ENCODE assay signal across 8 cellular contexts in genomic region chr21:36429672-36430546, GRCh38. TPM values are rescaled to one million over a fixed set of nuclear protein-coding genes. Genes with fewer than 3 reads are reported as not detected.
DNase-seq lines count a peak whose midpoint lies in the region; ATAC-seq and TF ChIP-seq lines count a peak whose summit lies in the region.

No MANE protein-coding gene starts in this region.

- no peak overlapping the region for H3K4ac ChIP-seq in mesendoderm (ENCODE audit: low read depth, low read length)

- no peak overlapping the region for H2BK5ac ChIP-seq in mesendoderm (ENCODE audit: low read length)

- no peak overlapping the region for H3K4me2 ChIP-seq in mesendoderm (ENCODE audit: low read length)

- no peak overlapping the region for H2BK15ac ChIP-seq in mesendoderm (replicated peaks; ENCODE audit: low read depth)

- DNase-seq in NB4 (ENCODE audit: low read depth) (peak; percentile 91), dorsolateral prefrontal cortex (peak in 1 of 10 donors; percentile 53), mesendoderm (peak; percentile 95), DMS114 treated with DMSO at 0.1 percent for 48 hours (lab: John Stamatoyannopoulos, UW; ENCODE audit: unreplicated experiment) (no peak)
- DNase-seq in activated CD4-positive, alpha-beta T cell treated with anti-CD3 and anti-CD28 coated beads, Interleukin-2, amount 50 U/mL, for 4 hours, result peak; percentile 54 to 63
- peak; percentile 65 to 69 for DNase-seq in stimulated activated CD8-positive, alpha-beta memory T cell treated with anti-CD3 and anti-CD28 coated beads, Interleukin-2, amount 100 ng/mL, for 48 hours (ENCODE audit: low read depth in 2 of 2)

- H3K36me3 ChIP-seq in mesendoderm (ENCODE audit: control insufficient read depth, insufficient read depth, low read length), result no peaks in the 10 kb centered on the region

- no peaks in the 10 kb centered on the region for H3K27me3 ChIP-seq in dorsolateral prefrontal cortex
- H3K27me3 ChIP-seq in mesendoderm (ENCODE audit: insufficient read depth, low read length, poor library complexity), result no peaks in the 10 kb centered on the region

- H3K18ac ChIP-seq in mesendoderm (ENCODE audit: low read length), result peak overlapping the region; percentile 35

- peak; percentile 91 for ATAC-seq in GM18502 (IDR thresholded peaks at IDR 0.05; ENCODE audit: poor library complexity, unreplicated experiment)
- ATAC-seq in HG02588 (IDR thresholded peaks at IDR 0.05; ENCODE audit: unreplicated experiment), result peak; percentile 77

- H2BK120ac ChIP-seq in mesendoderm (ENCODE audit: low read depth, low read length), result no peak overlapping the region

- no peaks in the 10 kb centered on the region for H3K4me1 ChIP-seq in mesendoderm (ENCODE audit: control insufficient read depth, low read depth, low read length)

- H3K79me1 ChIP-seq in mesendoderm (ENCODE audit: low read length), result no peaks in the 10 kb centered on the region

- no CpG with 5 or more reads among the region's 28 CpGs for WGBS in mesendoderm (ENCODE audit: extremely low coverage, insufficient coverage, low lambda C conversion rate)

- H2AK5ac ChIP-seq in mesendoderm (ENCODE audit: low read length), result no peak overlapping the region

- peak overlapping the region; percentile 6 for H3K56ac ChIP-seq in mesendoderm (ENCODE audit: low read length)

- intact Hi-C loops in dorsolateral prefrontal cortex (cut with DNase I), result loop anchor here in 1 of 2 donors (10.0 kb wide), 1 partner anchor 495 kb away; no protein-coding TSS in a partner anchor

- H3K9ac ChIP-seq in mesendoderm (ENCODE audit: low read length), result no peak overlapping the region

- no peak for TF ChIP-seq POLR2A in NB4 (IDR thresholded peaks at IDR 0.05; ENCODE audit: extremely low read depth, insufficient read length)

- H4K5ac ChIP-seq in mesendoderm (ENCODE audit: low read length), result no peak overlapping the region

- no peaks in the 10 kb centered on the region for H3K79me2 ChIP-seq in mesendoderm (ENCODE audit: control insufficient read depth, insufficient read depth, low read length)

- H4K8ac ChIP-seq in mesendoderm (ENCODE audit: low read depth, low read length), result no peak overlapping the region

- H3K27ac ChIP-seq in dorsolateral prefrontal cortex (peak overlapping the region in 39 of 59 donors; percentile 9 to 80 (median 53)), mesendoderm (ENCODE audit: low read depth, low read length) (peak overlapping the region; percentile 27)

- H3K23ac ChIP-seq in mesendoderm (ENCODE audit: low read length), result no peak overlapping the region

- H3K4me3 ChIP-seq in NB4 (ENCODE audit: low read depth, low read length), result peak overlapping the region; percentile 47
- peak overlapping the region in 31 of 59 donors; percentile 5 to 50 (median 24) for H3K4me3 ChIP-seq in dorsolateral prefrontal cortex
- no peak overlapping the region for H3K4me3 ChIP-seq in mesendoderm (ENCODE audit: low read length)

- TF ChIP-seq CTCF in NB4 (IDR thresholded peaks at IDR 0.05; ENCODE audit: low read depth, low read length) (no peak), dorsolateral prefrontal cortex (IDR thresholded peaks at IDR 0.05 in 54 of 56, conservative IDR thresholded peaks at IDR 0.05 in 2 of 56; ENCODE audit: low read depth in 1 of 56, partially characterized antibody in 56 of 56) (no peak)

RNA-seq across cellular contexts. Expression of gene CHAF1B, which starts 44.7 kb away (rescaled TPM):
- total RNA-seq in dorsolateral prefrontal cortex, result 10 to 100 TPM in 2 of 120 experiments, 1 to 10 TPM in 118; 1.9 to 11.4 (median 5.9) TPM
- 15.3 TPM for polyA plus RNA-seq in mesendoderm (2013, experiment 1 of 2)
- polyA plus RNA-seq in mesendoderm (2013, experiment 2 of 2), result 15.7 TPM

RNA-seq across cellular contexts. Expression of gene CLDN14, which starts 50.0 kb away (rescaled TPM):
- total RNA-seq in dorsolateral prefrontal cortex, result not detected
- not detected for polyA plus RNA-seq in mesendoderm (2013, experiment 1 of 2)
- polyA plus RNA-seq in mesendoderm (2013, experiment 2 of 2), result not detected
